10 cellular contexts compared by ENCODE assay signal in the genomic region with DNA sequence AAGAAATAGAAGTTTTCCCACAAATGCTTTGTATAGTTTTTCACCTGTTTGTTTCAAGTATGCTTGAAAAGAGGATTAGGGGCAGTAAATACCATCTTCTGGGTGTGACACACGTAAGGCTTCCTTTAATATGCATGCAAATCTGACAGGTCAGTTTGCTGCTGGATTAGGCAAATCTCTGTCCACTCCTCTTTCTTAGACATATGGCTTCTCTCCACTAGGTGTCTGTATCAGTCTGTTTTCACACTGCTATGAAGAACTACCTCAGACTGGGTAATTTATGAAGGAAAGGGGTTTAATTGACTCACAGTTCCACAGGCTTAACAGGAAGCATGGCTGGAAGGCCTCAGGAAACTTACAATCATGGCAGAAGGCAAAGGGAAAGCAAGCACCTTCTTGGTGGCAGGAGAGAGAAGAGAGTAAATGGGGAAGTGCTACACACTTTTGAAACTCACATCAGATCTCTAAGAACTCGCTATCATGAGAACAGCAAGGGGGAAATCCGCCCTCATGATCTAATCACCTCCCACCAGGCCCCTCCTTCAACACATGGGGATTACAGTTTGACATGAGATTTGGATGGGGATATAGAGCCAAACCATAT.
DNase-seq lines count a peak whose midpoint lies in the region; ATAC-seq and TF ChIP-seq lines count a peak whose summit lies in the region.
"Had no signal": no experiment of that assay in that cellular context is flagged by ENCODE, and none has a peak within 500 bp of the region (broad histone marks: within the 10 kb centered on the region; RNA-seq: fewer than 3 reads in every experiment).

No MANE protein-coding gene starts in this region.

- DNase-seq in CMK (ENCODE audit: low read depth) (peak; percentile 7), amniotic epithelial cell (ENCODE audit: low read depth) (peak; percentile 15), GOT3 (lab: John Stamatoyannopoulos, UW) (no peak), ovary (no peak), dorsolateral prefrontal cortex (no peak)
- no peak for DNase-seq in activated naive CD4-positive, alpha-beta T cell (lab: John Stamatoyannopoulos, UW)
- DNase-seq: DMS79 had no signal

- H3K9me3 ChIP-seq in ovary: no peaks in the 10 kb centered on the region
- H3K9me3 ChIP-seq: prostate gland had no signal

- no peak overlapping the region for H3K4me3 ChIP-seq in ovary
- no peak overlapping the region for H3K4me3 ChIP-seq in dorsolateral prefrontal cortex
- H3K4me3 ChIP-seq: prostate gland had no signal

- TF ChIP-seq EP300 in ovary (IDR thresholded peaks at IDR 0.05): no peak

- H3K4me1 ChIP-seq in ovary (ENCODE audit: insufficient read depth): no peaks in the 10 kb centered on the region
- H3K4me1 ChIP-seq: prostate gland had no signal

- H3K27me3 ChIP-seq in ovary (no peaks in the 10 kb centered on the region), dorsolateral prefrontal cortex (peaks cover 0 to 64% (median 9%) of the 10 kb centered on the region in 45 donors)

- 46 to 57% (median 47%) methylated on average over 3 of the region's 3 CpGs for WGBS in ovary, 3 donors

- no peak overlapping the region for H3K27ac ChIP-seq in ovary
- H3K27ac ChIP-seq in dorsolateral prefrontal cortex: no peak overlapping the region
- H3K27ac ChIP-seq: prostate gland had no signal

- no peak for TF ChIP-seq POLR2A in ovary (IDR thresholded peaks at IDR 0.05)

- no peak for TF ChIP-seq CTCF in ovary (IDR thresholded peaks at IDR 0.05)
- TF ChIP-seq CTCF in dorsolateral prefrontal cortex (IDR thresholded peaks at IDR 0.05 in 54 of 56, conservative IDR thresholded peaks at IDR 0.05 in 2 of 56; ENCODE audit: low read depth in 1 of 56, partially characterized antibody in 56 of 56): no peak

- intact Hi-C loops in ovary (cut with DNase I): no loop called here
- intact Hi-C loops in dorsolateral prefrontal cortex (cut with DNase I): no loop called here

- no peaks in the 10 kb centered on the region for H3K36me3 ChIP-seq in ovary
- H3K36me3 ChIP-seq: prostate gland had no signal

- ATAC-seq in GM21360 (IDR thresholded peaks at IDR 0.05; ENCODE audit: unreplicated experiment): peak; percentile 79
- ATAC-seq in HG03457 (IDR thresholded peaks at IDR 0.05; ENCODE audit: unreplicated experiment): peak; percentile 81

Comparison
In these comparisons a context has a peak if more than half of its experiments do, and no peak if none do; other contexts are left out.
1. DNase-seq: peak in CMK (single experiment) and amniotic epithelial cell (single experiment); none in activated naive CD4-positive, alpha-beta T cell (0 of 4), GOT3 (single experiment), ovary (0 of 5) and dorsolateral prefrontal cortex (0 of 10).